Comparison of ENCODE assay signal across 13 cellular contexts in genomic region chr15:99124641-99125040, GRCh38. TPM values are rescaled to one million over a fixed set of nuclear protein-coding genes. Genes with fewer than 3 reads are reported as not detected.
DNase-seq lines count a peak whose midpoint lies in the region; ATAC-seq and TF ChIP-seq lines count a peak whose summit lies in the region.
"Had no signal": no experiment of that assay in that cellular context is flagged by ENCODE, and none has a peak within 500 bp of the region (broad histone marks: within the 10 kb centered on the region; RNA-seq: fewer than 3 reads in every experiment).

No MANE protein-coding gene starts in this region.

- TF ChIP-seq CTCF in HFFc6 (IDR thresholded peaks at IDR 0.05) (no peak), brain (conservative IDR thresholded peaks at IDR 0.05) (no peak)

- H2BK15ac ChIP-seq in mesenchymal stem cell (ENCODE audit: low read depth, poor library complexity, severe bottlenecking) = no peak overlapping the region

- H3K27me3 ChIP-seq in mesenchymal stem cell (ENCODE audit: control insufficient read depth in 1 of 2, insufficient read depth in 1 of 2, low read length in 2 of 2) (no peaks in the 10 kb centered on the region), stomach smooth muscle (ENCODE audit: control insufficient read depth in 1 of 2, insufficient read depth in 2 of 2, low read length in 2 of 2) (no peaks in the 10 kb centered on the region)

- peaks cover 14% of the 10 kb centered on the region for H3K36me3 Mint-ChIP-seq in HFFc6 (ENCODE audit: low read depth)
- peaks cover 22% of the 10 kb centered on the region for H3K36me3 Mint-ChIP-seq in brain
- H3K36me3 Mint-ChIP-seq: activated naive CD4-positive, alpha-beta T cell treated with anti-CD3 and anti-CD28 coated beads, Interleukin-2, amount 50 U/mL, for 24 hours; naive thymus-derived CD4-positive, alpha-beta T cell had no signal

- H2BK120ac ChIP-seq in mesenchymal stem cell (ENCODE audit: low read depth, low read length) = peak overlapping the region; percentile 95

- DNase-seq in HFFc6 (no peak), mesenchymal stem cell (no peak), COLO668 (lab: John Stamatoyannopoulos, UW; ENCODE audit: unreplicated experiment) (no peak)
- no peak for DNase-seq in activated effector memory CD4-positive, alpha-beta T cell treated with anti-CD3 and anti-CD28 coated beads, Interleukin-2, amount 50 U/mL, for 16 hours
- DNase-seq: cortex of kidney; naive thymus-derived CD4-positive, alpha-beta T cell; NCI-H524; small intestine had no signal

- H4K8ac ChIP-seq in mesenchymal stem cell (ENCODE audit: low read length) = peak overlapping the region; percentile 29

- H3K27ac ChIP-seq in mesenchymal stem cell (ENCODE audit: low read length, poor library complexity, severe bottlenecking) = peak overlapping the region; percentile 99
- H3K27ac ChIP-seq in stomach smooth muscle (ENCODE audit: low read length) = peak overlapping the region; percentile 93

- peak overlapping the region; percentile 89 to 95 for H3K18ac ChIP-seq in mesenchymal stem cell (ENCODE audit: low read depth in 1 of 2, low read length in 2 of 2)

- H2AK5ac ChIP-seq in mesenchymal stem cell (ENCODE audit: low read length, severe bottlenecking) = peak overlapping the region; percentile 49

- H3K14ac ChIP-seq in mesenchymal stem cell (ENCODE audit: low read length in 2 of 2) = peak overlapping the region in 1 of 2 experiments; percentile 93

- H3K4me1 ChIP-seq in mesenchymal stem cell (ENCODE audit: control insufficient read depth, insufficient read depth, low read depth, low read length) (peaks cover 40% of the 10 kb centered on the region), stomach smooth muscle (ENCODE audit: control insufficient read depth, insufficient read depth, low read length) (peaks cover 94% of the 10 kb centered on the region)

- peak overlapping the region; percentile 22 to 98 for H2BK12ac ChIP-seq in mesenchymal stem cell (ENCODE audit: low read length in 2 of 2)

- no peaks in the 10 kb centered on the region for H3K9me3 Mint-ChIP-seq in HFFc6
- H3K9me3 Mint-ChIP-seq in brain = peaks cover 0 to 2% (median 0%) of the 10 kb centered on the region in 5 experiments
- H3K9me3 Mint-ChIP-seq: activated naive CD4-positive, alpha-beta T cell treated with anti-CD3 and anti-CD28 coated beads, Interleukin-2, amount 50 U/mL, for 24 hours; naive thymus-derived CD4-positive, alpha-beta T cell had no signal

- WGBS in mesenchymal stem cell = 91% methylated on average over 8 of the region's 8 CpGs

- H3K4ac ChIP-seq in mesenchymal stem cell (ENCODE audit: low read depth in 1 of 2, low read length in 2 of 2) = peak overlapping the region; percentile 40 to 42

- peak overlapping the region; percentile 71 for H4K91ac ChIP-seq in mesenchymal stem cell (ENCODE audit: low read length)

- H3K9ac ChIP-seq in mesenchymal stem cell (ENCODE audit: low read length) (peak overlapping the region; percentile 56), stomach smooth muscle (ENCODE audit: low read length in 2 of 2) (peak overlapping the region; percentile 52 to 62)

- H3K4me1 Mint-ChIP-seq in HFFc6 (ENCODE audit: low read depth) = peaks cover 23% of the 10 kb centered on the region
- H3K4me1 Mint-ChIP-seq in brain = peaks cover 56% of the 10 kb centered on the region
- H3K4me1 Mint-ChIP-seq: activated naive CD4-positive, alpha-beta T cell treated with anti-CD3 and anti-CD28 coated beads, Interleukin-2, amount 50 U/mL, for 24 hours had no signal

- peaks cover 3% of the 10 kb centered on the region for H3K79me1 ChIP-seq in mesenchymal stem cell (replicated peaks; ENCODE audit: low read length, poor library complexity, severe bottlenecking)

- ATAC-seq in HG02623 (IDR thresholded peaks at IDR 0.05; ENCODE audit: unreplicated experiment) (no peak), HG02870 (IDR thresholded peaks at IDR 0.05; ENCODE audit: unreplicated experiment) (no peak)

- H2AFZ ChIP-seq in mesenchymal stem cell (ENCODE audit: low read depth, low read length) = no peak overlapping the region

- H3K27ac Mint-ChIP-seq in HFFc6 = peak overlapping the region; percentile 96
- peak overlapping the region; percentile 80 to 98 (median 94) for H3K27ac Mint-ChIP-seq in brain
- H3K27ac Mint-ChIP-seq: activated naive CD4-positive, alpha-beta T cell treated with anti-CD3 and anti-CD28 coated beads, Interleukin-2, amount 50 U/mL, for 24 hours; naive thymus-derived CD4-positive, alpha-beta T cell had no signal

- no peak overlapping the region for H3K23ac ChIP-seq in mesenchymal stem cell (ENCODE audit: low read length in 2 of 2)

- H3K9me3 ChIP-seq in mesenchymal stem cell (ENCODE audit: control insufficient read depth, low read length) = no peaks in the 10 kb centered on the region
- H3K9me3 ChIP-seq in stomach smooth muscle (ENCODE audit: control insufficient read depth in 2 of 2, low read length in 2 of 2) = no peaks in the 10 kb centered on the region

- H3K4me3 Mint-ChIP-seq in HFFc6 (peak overlapping the region; percentile 87), brain (peak overlapping the region in 3 of 5 experiments; percentile 14 to 62 (median 58))
- H3K4me3 Mint-ChIP-seq: activated naive CD4-positive, alpha-beta T cell treated with anti-CD3 and anti-CD28 coated beads, Interleukin-2, amount 50 U/mL, for 24 hours; naive thymus-derived CD4-positive, alpha-beta T cell had no signal

- H3K36me3 ChIP-seq in mesenchymal stem cell (ENCODE audit: control insufficient read depth in 1 of 2, insufficient read depth in 2 of 2, low read depth in 1 of 2, low read length in 2 of 2) (peaks cover 10 to 12% of the 10 kb centered on the region in 2 experiments), stomach smooth muscle (ENCODE audit: control insufficient read depth in 2 of 2, insufficient read depth in 2 of 2, low read length in 2 of 2) (peaks cover 40 to 46% of the 10 kb centered on the region in 2 donors)

- H3K27me3 Mint-ChIP-seq in HFFc6 (ENCODE audit: insufficient read depth) (peaks cover 3% of the 10 kb centered on the region), brain (peaks cover 4% of the 10 kb centered on the region)
- H3K27me3 Mint-ChIP-seq: activated naive CD4-positive, alpha-beta T cell treated with anti-CD3 and anti-CD28 coated beads, Interleukin-2, amount 50 U/mL, for 24 hours had no signal

- no peak overlapping the region for H2BK5ac ChIP-seq in mesenchymal stem cell (ENCODE audit: low read depth, low read length, poor library complexity, severe bottlenecking)

- H3K4me3 ChIP-seq in mesenchymal stem cell (ENCODE audit: insufficient read depth in 1 of 2, low read depth in 1 of 2, low read length in 2 of 2) (no peak overlapping the region), stomach smooth muscle (ENCODE audit: low read length in 2 of 2) (peak overlapping the region; percentile 26 to 69)

- H3K4me2 ChIP-seq in mesenchymal stem cell (ENCODE audit: low read length, poor library complexity, severe bottlenecking) = no peak overlapping the region

RNA-seq across cellular contexts. Expression of gene SYNM, which starts 19.8 kb away (rescaled TPM):
- total RNA-seq in HFFc6 (2021; fragmentation: NEBNext Ultra II Directional; extraction: Animal tissue kit (Norgen Biotek cat#: 25700)) = 1 to 10 TPM; 4.6 to 7.6 (median 7.4) TPM
- polyA plus RNA-seq in brain (ENCODE audit: insufficient read depth, low read depth, low replicate concordance) = 20.2 TPM
- 6.0 TPM for polyA plus RNA-seq in mesenchymal stem cell (2013, experiment 1 of 2)
- polyA plus RNA-seq in mesenchymal stem cell (2013, experiment 2 of 2) = 5.7 TPM

Comparison
In these comparisons a context has a peak if more than half of its experiments do, and no peak if none do; other contexts are left out.
1. H3K4me3 ChIP-seq: peak in stomach smooth muscle (2 of 2); none in mesenchymal stem cell (0 of 2).